In the genomic region with DNA sequence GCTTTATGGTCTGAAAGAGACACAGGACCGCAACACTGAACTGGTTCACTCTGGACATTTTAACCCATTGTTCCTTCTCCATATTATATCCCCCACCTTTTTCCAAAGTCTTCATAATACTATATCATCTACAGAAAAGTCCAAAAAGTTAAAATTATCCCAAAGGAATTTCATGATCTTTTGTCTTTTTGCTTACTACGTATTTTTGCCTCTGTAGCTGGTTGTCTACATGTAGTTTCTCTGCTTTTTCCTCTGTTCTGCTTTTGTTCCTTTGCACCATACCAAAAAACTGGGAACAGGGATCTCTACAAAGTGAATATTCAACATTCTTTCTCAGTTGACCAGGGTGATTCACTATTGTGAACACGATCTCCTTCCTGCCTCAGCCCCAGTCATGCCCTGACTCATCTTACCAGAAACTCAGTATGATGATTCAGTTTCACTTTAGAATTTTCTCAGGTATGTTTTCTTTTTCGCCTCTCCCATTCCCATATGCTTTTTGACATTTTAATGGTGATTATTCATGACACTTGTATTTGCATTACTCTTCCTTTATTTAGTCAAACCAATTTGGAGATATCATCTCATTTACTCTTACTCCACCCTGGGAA, we compare ENCODE assay signal across 9 cellular contexts. TPM values are rescaled to one million over a fixed set of nuclear protein-coding genes. Genes with fewer than 3 reads are reported as not detected.
DNase-seq lines count a peak whose midpoint lies in the region; ATAC-seq and TF ChIP-seq lines count a peak whose summit lies in the region.
"Had no signal": no experiment of that assay in that cellular context is flagged by ENCODE, and none has a peak within 500 bp of the region (broad histone marks: within the 10 kb centered on the region; RNA-seq: fewer than 3 reads in every experiment).

No MANE protein-coding gene starts in this region.

- DNase-seq in A172 (ENCODE audit: low spot score) = peak; percentile 90
- DNase-seq in HFFc6 = peak; percentile 90
- no peak for DNase-seq in activated T-helper 2 cell treated with anti-CD3 and anti-CD28 coated beads, Interferon-gamma antibody, Interleukin-2, Interleukin-4, amounts not matched to agents 10 μg/mL and 5 μg/mL and 100 μg/mL, durations not matched to agents 14 hours and 24 hours and 36 hours (ENCODE audit: low spot score)
- peak; percentile 14 for DNase-seq in iPS-NIHi7 (ENCODE audit: extremely low spot score)
- no peak for DNase-seq in spleen
- no peak for DNase-seq in D341Med (ENCODE audit: low spot score)
- DNase-seq: hippocampal formation had no signal

- intact Hi-C loops in activated T-helper 2 cell treated with anti-CD3 and anti-CD28 coated beads, Interferon-gamma antibody, Interleukin-2, Interleukin-4, amounts not matched to agents 10 μg/mL and 5 μg/mL and 100 μg/mL, durations not matched to agents 14 hours and 24 hours and 36 hours (cut with micrococcal nuclease) = loop anchor here (2.0 kb wide), 1 partner anchor 96 kb away; no protein-coding TSS in a partner anchor
- intact Hi-C loops in spleen (cut with DNase I; ENCODE audit: low total_unique reads) = loop anchor here (10.0 kb wide), 1 partner anchor 126 kb away; the partner anchor contains the start of gene LPCAT4

- H3K36me3 ChIP-seq in spleen = peaks cover 2 to 100% (median 76%) of the 10 kb centered on the region in 6 donors

- TF ChIP-seq POLR2A in spleen (IDR thresholded peaks at IDR 0.05) = no peak

- H3K4me1 Mint-ChIP-seq in HFFc6 (ENCODE audit: low read depth) = peaks cover 50% of the 10 kb centered on the region
- H3K4me1 Mint-ChIP-seq in activated T-helper 2 cell treated with anti-CD3 and anti-CD28 coated beads, Interferon-gamma antibody, Interleukin-2, Interleukin-4, amounts not matched to agents 10 μg/mL and 5 μg/mL and 100 μg/mL, durations not matched to agents 14 hours and 24 hours and 36 hours (ENCODE audit: low read depth) = peaks cover 31% of the 10 kb centered on the region
- H3K4me1 Mint-ChIP-seq in stimulated activated memory B cell treated with anti-CD40 and anti-IgM and Interleukin-4, amounts not matched to agents 10 μg/mL and 1 μg/mL and 100 μg/mL, for 72 hours = no peaks in the 10 kb centered on the region

- no peaks in the 10 kb centered on the region for H3K27me3 ChIP-seq in spleen (replicated peaks in 1 of 7)

- H3K36me3 Mint-ChIP-seq in HFFc6 (ENCODE audit: low read depth) = peaks cover 26% of the 10 kb centered on the region
- H3K36me3 Mint-ChIP-seq in activated T-helper 2 cell treated with anti-CD3 and anti-CD28 coated beads, Interferon-gamma antibody, Interleukin-2, Interleukin-4, amounts not matched to agents 10 μg/mL and 5 μg/mL and 100 μg/mL, durations not matched to agents 14 hours and 24 hours and 36 hours (ENCODE audit: low read depth) = peaks cover 65% of the 10 kb centered on the region
- peaks cover 54% of the 10 kb centered on the region for H3K36me3 Mint-ChIP-seq in stimulated activated memory B cell treated with anti-CD40 and anti-IgM and Interleukin-4, amounts not matched to agents 10 μg/mL and 1 μg/mL and 100 μg/mL, for 72 hours

- H3K4me3 ChIP-seq in spleen = no peak overlapping the region

- ATAC-seq in HG03045 (IDR thresholded peaks at IDR 0.05; ENCODE audit: unreplicated experiment) = no peak
- ATAC-seq in stimulated activated memory B cell treated with anti-CD40 and anti-IgM and Interleukin-4, amounts not matched to agents 10 μg/mL and 1 μg/mL and 100 μg/mL, for 72 hours = no peak

- WGBS in spleen, 5 donors = 77 to 85% (median 83%) methylated on average over 4 of the region's 4 CpGs

- TF ChIP-seq CTCF in HFFc6 (IDR thresholded peaks at IDR 0.05) (no peak), spleen (IDR thresholded peaks at IDR 0.05 in 8 of 11, conservative IDR thresholded peaks at IDR 0.05 in 3 of 11) (no peak)

- no peaks in the 10 kb centered on the region for H3K4me1 ChIP-seq in spleen

- H3K4me3 Mint-ChIP-seq in HFFc6 = peak overlapping the region; percentile 66
- peak overlapping the region; percentile 4 for H3K4me3 Mint-ChIP-seq in activated T-helper 2 cell treated with anti-CD3 and anti-CD28 coated beads, Interferon-gamma antibody, Interleukin-2, Interleukin-4, amounts not matched to agents 10 μg/mL and 5 μg/mL and 100 μg/mL, durations not matched to agents 14 hours and 24 hours and 36 hours (ENCODE audit: low read depth)
- no peak overlapping the region for H3K4me3 Mint-ChIP-seq in stimulated activated memory B cell treated with anti-CD40 and anti-IgM and Interleukin-4, amounts not matched to agents 10 μg/mL and 1 μg/mL and 100 μg/mL, for 72 hours

- H3K9me3 ChIP-seq in spleen = no peaks in the 10 kb centered on the region

- H3K27ac ChIP-seq in spleen = no peak overlapping the region

- no peaks in the 10 kb centered on the region for H3K27me3 Mint-ChIP-seq in HFFc6 (ENCODE audit: insufficient read depth)
- H3K27me3 Mint-ChIP-seq in activated T-helper 2 cell treated with anti-CD3 and anti-CD28 coated beads, Interferon-gamma antibody, Interleukin-2, Interleukin-4, amounts not matched to agents 10 μg/mL and 5 μg/mL and 100 μg/mL, durations not matched to agents 14 hours and 24 hours and 36 hours (ENCODE audit: low read depth) = no peaks in the 10 kb centered on the region
- H3K27me3 Mint-ChIP-seq in stimulated activated memory B cell treated with anti-CD40 and anti-IgM and Interleukin-4, amounts not matched to agents 10 μg/mL and 1 μg/mL and 100 μg/mL, for 72 hours = no peaks in the 10 kb centered on the region

- peak overlapping the region; percentile 87 for H3K27ac Mint-ChIP-seq in HFFc6
- H3K27ac Mint-ChIP-seq in activated T-helper 2 cell treated with anti-CD3 and anti-CD28 coated beads, Interferon-gamma antibody, Interleukin-2, Interleukin-4, amounts not matched to agents 10 μg/mL and 5 μg/mL and 100 μg/mL, durations not matched to agents 14 hours and 24 hours and 36 hours = peak overlapping the region; percentile 89
- no peak overlapping the region for H3K27ac Mint-ChIP-seq in stimulated activated memory B cell treated with anti-CD40 and anti-IgM and Interleukin-4, amounts not matched to agents 10 μg/mL and 1 μg/mL and 100 μg/mL, for 72 hours

- H3K9me3 Mint-ChIP-seq in HFFc6 = no peaks in the 10 kb centered on the region
- no peaks in the 10 kb centered on the region for H3K9me3 Mint-ChIP-seq in activated T-helper 2 cell treated with anti-CD3 and anti-CD28 coated beads, Interferon-gamma antibody, Interleukin-2, Interleukin-4, amounts not matched to agents 10 μg/mL and 5 μg/mL and 100 μg/mL, durations not matched to agents 14 hours and 24 hours and 36 hours
- H3K9me3 Mint-ChIP-seq in stimulated activated memory B cell treated with anti-CD40 and anti-IgM and Interleukin-4, amounts not matched to agents 10 μg/mL and 1 μg/mL and 100 μg/mL, for 72 hours = no peaks in the 10 kb centered on the region

RNA-seq across cellular contexts. Expression of gene EMC4, which starts 14.4 kb away (rescaled TPM):
- total RNA-seq in A172 (2014; rRNA removed; shearing (Covaris generic)) = 191 and 281 TPM in 2 replicates
- 100 to 1,000 TPM; 129 to 152 (median 145) TPM for total RNA-seq in HFFc6 (2021; fragmentation: NEBNext Ultra II Directional; extraction: Animal tissue kit (Norgen Biotek cat#: 25700))
- total RNA-seq in activated T-helper 2 cell treated with anti-CD3 and anti-CD28 coated beads, Interferon-gamma antibody, Interleukin-2, Interleukin-4, amounts not matched to agents 10 μg/mL and 5 μg/mL and 100 μg/mL, durations not matched to agents 14 hours and 24 hours and 36 hours = 90.4 and 97.3 TPM in 2 replicates
- total RNA-seq in spleen = 100 to 1,000 TPM in 1 of 7 donors, 10 to 100 TPM in 6; 51.5 to 152 (median 64.4) TPM
- polyA plus RNA-seq in spleen = 10 to 100 TPM; 77.0 to 94.4 (median 77.4) TPM

RNA-seq across cellular contexts. Expression of gene KATNBL1, which starts 29.4 kb away (rescaled TPM):
- total RNA-seq in A172 (2014; rRNA removed; shearing (Covaris generic)) = 48.9 and 49.8 TPM in 2 replicates
- total RNA-seq in HFFc6 (2021; fragmentation: NEBNext Ultra II Directional; extraction: Animal tissue kit (Norgen Biotek cat#: 25700)) = 10 to 100 TPM; 27.2 to 37.1 (median 29.7) TPM
- total RNA-seq in activated T-helper 2 cell treated with anti-CD3 and anti-CD28 coated beads, Interferon-gamma antibody, Interleukin-2, Interleukin-4, amounts not matched to agents 10 μg/mL and 5 μg/mL and 100 μg/mL, durations not matched to agents 14 hours and 24 hours and 36 hours = 42.0 and 42.3 TPM in 2 replicates
- 10 to 100 TPM; 40.2 to 86.3 (median 52.4) TPM for total RNA-seq in spleen
- 10 to 100 TPM; 18.4 to 21.0 (median 18.7) TPM for polyA plus RNA-seq in spleen

Comparison
In these comparisons a context has a peak if more than half of its experiments do, and no peak if none do; other contexts are left out.
1. DNase-seq: peak in A172 (single experiment), HFFc6 (single experiment) and iPS-NIHi7 (single experiment); none in activated T-helper 2 cell treated with anti-CD3 and anti-CD28 coated beads, Interferon-gamma antibody, Interleukin-2, Interleukin-4, amounts not matched to agents 10 μg/mL and 5 μg/mL and 100 μg/mL, durations not matched to agents 14 hours and 24 hours and 36 hours (single experiment), spleen (single experiment) and D341Med (single experiment).